Comparison of ENCODE assay signal across 8 cellular contexts in the genomic region with DNA sequence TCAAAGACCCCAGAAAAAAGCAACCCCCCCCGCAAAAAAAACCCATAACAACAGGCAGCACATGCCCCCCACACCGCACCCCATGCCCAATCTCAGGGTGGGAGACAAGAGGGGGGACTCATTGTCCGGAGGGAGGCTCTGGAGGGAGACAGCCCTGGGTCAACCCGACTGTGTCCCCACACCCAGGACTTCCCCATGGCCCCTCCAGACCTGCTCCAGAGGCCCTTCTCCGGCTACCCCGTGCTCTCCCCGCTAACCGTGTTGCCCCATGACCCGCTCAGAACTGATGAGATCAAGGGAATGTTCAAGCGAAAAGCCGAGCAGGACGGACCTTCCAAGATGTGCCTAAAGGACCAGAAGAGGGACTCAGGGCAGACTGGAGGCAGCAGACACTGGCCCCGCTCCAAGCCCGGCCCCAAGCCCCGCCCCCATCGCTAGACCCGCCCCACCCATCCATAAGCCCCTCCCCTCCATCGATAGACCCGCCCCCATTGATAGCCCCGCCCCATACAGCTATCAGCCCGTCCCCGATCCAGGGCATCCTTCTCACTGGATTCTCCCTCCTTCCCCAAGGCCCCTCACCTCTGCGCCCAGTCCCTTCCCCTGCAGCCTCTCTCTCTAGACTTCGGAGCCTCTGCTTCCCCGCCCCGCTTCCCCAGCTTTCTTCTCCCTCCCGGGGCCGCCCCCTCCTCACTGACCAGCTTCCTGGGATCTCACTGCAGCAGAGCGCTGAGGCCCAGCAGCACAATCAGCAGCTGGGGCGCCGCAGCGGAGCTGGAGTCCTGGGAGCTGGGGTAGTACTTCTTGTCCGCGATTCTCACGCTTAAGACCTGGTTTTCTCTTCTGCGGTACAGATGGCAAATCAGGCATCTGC. TPM values are rescaled to one million over a fixed set of nuclear protein-coding genes. Genes with fewer than 3 reads are reported as not detected.
DNase-seq lines count a peak whose midpoint lies in the region; ATAC-seq and TF ChIP-seq lines count a peak whose summit lies in the region.

No MANE protein-coding gene starts in this region.

- H3K27me3 Mint-ChIP-seq in CD8-positive, alpha-beta T cell (ENCODE audit: low read depth): no peaks in the 10 kb centered on the region
- H3K27me3 Mint-ChIP-seq in progenitor cell of endocrine pancreas: peaks cover 3% of the 10 kb centered on the region

- no peak for TF ChIP-seq EP300 in transverse colon (IDR thresholded peaks at IDR 0.05; ENCODE audit: low read depth)

- H3K4me3 Mint-ChIP-seq in CD8-positive, alpha-beta T cell: peak overlapping the region; percentile 95
- no peak overlapping the region for H3K4me3 Mint-ChIP-seq in progenitor cell of endocrine pancreas (ENCODE audit: low read depth)

- no peaks in the 10 kb centered on the region for H3K27me3 ChIP-seq in CD8-positive, alpha-beta T cell (ENCODE audit: insufficient read depth, low read length)
- no peaks in the 10 kb centered on the region for H3K27me3 ChIP-seq in transverse colon

- peaks cover 23% of the 10 kb centered on the region for H3K36me3 Mint-ChIP-seq in CD8-positive, alpha-beta T cell
- H3K36me3 Mint-ChIP-seq in progenitor cell of endocrine pancreas (ENCODE audit: insufficient read depth): no peaks in the 10 kb centered on the region

- intact Hi-C loops in CD8-positive, alpha-beta T cell (cut with DNase I, micrococcal nuclease): no loop called here
- intact Hi-C loops in left colon (cut with DNase I, micrococcal nuclease) (no loop called here), transverse colon (cut with DNase I; ENCODE audit: low total_unique reads) (no loop called here)

- 66 to 81% methylated on average over 3 to 34 of the region's 36 CpGs for WGBS in transverse colon (ENCODE audit: low coverage in 1 of 2), 2 donors

- no peaks in the 10 kb centered on the region for H3K9me3 ChIP-seq in CD8-positive, alpha-beta T cell (ENCODE audit: low read length)
- H3K9me3 ChIP-seq in transverse colon: no peaks in the 10 kb centered on the region

- peak; percentile 63 for ATAC-seq in CD8-positive, alpha-beta T cell
- ATAC-seq in left colon (peak; percentile 25), HG02870 (IDR thresholded peaks at IDR 0.05; ENCODE audit: unreplicated experiment) (no peak), GM19324 (IDR thresholded peaks at IDR 0.05; ENCODE audit: low FRiP score, unreplicated experiment) (no peak)

- H3K27ac Mint-ChIP-seq in CD8-positive, alpha-beta T cell: peak overlapping the region; percentile 45
- no peak overlapping the region for H3K27ac Mint-ChIP-seq in progenitor cell of endocrine pancreas

- no peak for TF ChIP-seq POLR2A in transverse colon (IDR thresholded peaks at IDR 0.05)

- DNase-seq in CD8-positive, alpha-beta T cell: peak in 4 of 7 experiments; percentile 26 to 51 (median 42)
- DNase-seq in NCI-H146 treated with DMSO at 0.1 percent for 48 hours (lab: John Stamatoyannopoulos, UW; ENCODE audit: unreplicated experiment): peak; percentile 22
- peak in 3 of 4 experiments; percentile 20 to 46 (median 22) for DNase-seq in activated naive CD4-positive, alpha-beta T cell (lab: John Stamatoyannopoulos, UW)
- DNase-seq in left colon: no peak
- DNase-seq in transverse colon: no peak
- DNase-seq in progenitor cell of endocrine pancreas (ENCODE audit: low spot score, unreplicated experiment): no peak

- in situ Hi-C loops in transverse colon (cut with MboI; ENCODE audit: low pct_ligation_motif_present in 1 of 4, low pct_unique_long_range_greater_than_20kb in 1 of 4, low sequenced_read_pairs in 3 of 4): no loop called here

- H3K36me3 ChIP-seq in CD8-positive, alpha-beta T cell (ENCODE audit: insufficient read depth, low read length): peaks cover 9% of the 10 kb centered on the region
- no peaks in the 10 kb centered on the region for H3K36me3 ChIP-seq in transverse colon

- peak overlapping the region; percentile 35 for H3K4me3 ChIP-seq in CD8-positive, alpha-beta T cell (ENCODE audit: low read depth, low read length)
- H3K4me3 ChIP-seq in transverse colon: peak overlapping the region in 2 of 4 donors; percentile 28 to 51

- peaks cover 42% of the 10 kb centered on the region for H3K4me1 Mint-ChIP-seq in CD8-positive, alpha-beta T cell (ENCODE audit: low read depth)
- peaks cover 9% of the 10 kb centered on the region for H3K4me1 Mint-ChIP-seq in progenitor cell of endocrine pancreas (ENCODE audit: low read depth)

- H3K27ac ChIP-seq in CD8-positive, alpha-beta T cell (ENCODE audit: low read depth, low read length): no peak overlapping the region
- peak overlapping the region in 3 of 4 donors; percentile 79 to 86 (median 86) for H3K27ac ChIP-seq in transverse colon

- CTCF ChIA-PET in CD8-positive, alpha-beta T cell (lab: Charles Lee): interaction anchor here (1.0 to 1.4 kb wide), 3 partner anchors 9 to 65 kb away, joined by 3 read pairs; a partner anchor contains a TSS

- POLR2A ChIA-PET in CD8-positive, alpha-beta T cell (lab: Charles Lee): interaction anchor here (1.2 kb wide), 1 partner anchor 9 kb away, joined by 3 read pairs; a partner anchor contains a TSS

- peaks cover 28% of the 10 kb centered on the region for H3K4me1 ChIP-seq in CD8-positive, alpha-beta T cell (ENCODE audit: insufficient read depth, low read length)
- peaks cover 8 to 37% (median 10%) of the 10 kb centered on the region in 4 donors for H3K4me1 ChIP-seq in transverse colon

- TF ChIP-seq CTCF in CD8-positive, alpha-beta T cell (IDR thresholded peaks at IDR 0.05): no peak
- TF ChIP-seq CTCF in transverse colon (IDR thresholded peaks at IDR 0.05): no peak
- TF ChIP-seq CTCF in progenitor cell of endocrine pancreas (IDR thresholded peaks at IDR 0.05; ENCODE audit: unreplicated experiment): no peak

- no peaks in the 10 kb centered on the region for H3K9me3 Mint-ChIP-seq in CD8-positive, alpha-beta T cell
- H3K9me3 Mint-ChIP-seq in progenitor cell of endocrine pancreas (ENCODE audit: low read depth): no peaks in the 10 kb centered on the region

RNA-seq across cellular contexts. Expression of a gene that starts 2.2 kb away (rescaled TPM):
- 10 to 100 TPM; 25.1 to 29.7 TPM for total RNA-seq in CD8-positive, alpha-beta T cell
- total RNA-seq in left colon (10 to 100 TPM; 14.8 to 27.5 TPM), transverse colon (10 to 100 TPM in 3 of 4 donors, 1 to 10 TPM in 1; 5.6 to 39.2 (median 19.9) TPM), progenitor cell of endocrine pancreas (0.60 and 0.67 TPM in 2 replicates)

RNA-seq across cellular contexts. Expression of a gene that starts 9.2 kb away (rescaled TPM):
- under 1 TPM; 0.79 to 0.89 TPM for total RNA-seq in CD8-positive, alpha-beta T cell
- total RNA-seq in left colon (under 1 TPM; 0.40 to 0.50 TPM), transverse colon (not detected), progenitor cell of endocrine pancreas (not detected in 2 replicates)

RNA-seq across cellular contexts. Expression of a gene that starts 16.6 kb away (rescaled TPM):
- 10 to 100 TPM in 1 of 2 experiments, 1 to 10 TPM in 1; 9.1 to 10.4 TPM for total RNA-seq in CD8-positive, alpha-beta T cell
- 10 to 100 TPM; 54.4 to 60.7 TPM for total RNA-seq in left colon
- 10 to 100 TPM; 22.9 to 84.2 (median 83.1) TPM for total RNA-seq in transverse colon
- total RNA-seq in progenitor cell of endocrine pancreas: 50.7 and 56.6 TPM in 2 replicates

RNA-seq across cellular contexts. Expression of a gene that starts 26.1 kb away (rescaled TPM):
- not detected for total RNA-seq in CD8-positive, alpha-beta T cell
- total RNA-seq in left colon (10 to 100 TPM; 38.2 to 42.1 TPM), transverse colon (10 to 100 TPM in 3 of 4 donors, 1 to 10 TPM in 1; 3.0 to 37.0 (median 19.2) TPM), progenitor cell of endocrine pancreas (0.12 and 0.42 TPM in 2 replicates)

RNA-seq across cellular contexts. Expression of a gene that starts 45.2 kb away (rescaled TPM):
- total RNA-seq in CD8-positive, alpha-beta T cell: not detected
- total RNA-seq in left colon (under 1 TPM in 1 of 2 donors, not detected in 1; 0.18 TPM), transverse colon (under 1 TPM in 1 of 4 donors, not detected in 3; 0.48 TPM), progenitor cell of endocrine pancreas (3.6 and 4.5 TPM in 2 replicates)

Comparison
In these comparisons a context has a peak if more than half of its experiments do, and no peak if none do; other contexts are left out.
1. ATAC-seq: peak in CD8-positive, alpha-beta T cell (single experiment) and left colon (single experiment); none in HG02870 (single experiment) and GM19324 (single experiment).
2. DNase-seq: peak in CD8-positive, alpha-beta T cell (4 of 7), NCI-H146 treated with DMSO at 0.1 percent for 48 hours (single experiment) and activated naive CD4-positive, alpha-beta T cell (3 of 4); none in left colon (0 of 2), transverse colon (single experiment) and progenitor cell of endocrine pancreas (single experiment).